ENCODE assay signal across 8 cellular contexts in genomic region chr12:49061157-49061650, GRCh38. TPM values are rescaled to one million over a fixed set of nuclear protein-coding genes. Genes with fewer than 3 reads are reported as not detected.
DNase-seq lines count a peak whose midpoint lies in the region; ATAC-seq and TF ChIP-seq lines count a peak whose summit lies in the region.

No MANE protein-coding gene starts in this region.

- peak overlapping the region; percentile 92 to 99 (median 95) for H3K4me3 Mint-ChIP-seq in CD8-positive, alpha-beta memory T cell
- peak overlapping the region; percentile 92 to 93 for H3K4me3 Mint-ChIP-seq in effector memory CD8-positive, alpha-beta T cell
- peak overlapping the region; percentile 96 for H3K4me3 Mint-ChIP-seq in neural progenitor cell

- CTCF ChIA-PET in CD8-positive, alpha-beta memory T cell (lab: Charles Lee) = interaction anchor here (0.8 to 7.7 kb wide), 3 partner anchors 8 to 27 kb away, joined by 3 to 111 read pairs (median 8); partner anchors contain the start of gene RHEBL1

- no peaks in the 10 kb centered on the region for H3K9me2 ChIP-seq in Loucy (replicated peaks; ENCODE audit: low read depth, low read length)

- no peaks in the 10 kb centered on the region for H3K27me3 ChIP-seq in CD8-positive, alpha-beta memory T cell (ENCODE audit: insufficient read depth, low read length, poor library complexity, severe bottlenecking)
- H3K27me3 ChIP-seq in Loucy (ENCODE audit: insufficient read depth, low read length, poor library complexity, severe bottlenecking) = peaks cover 12% of the 10 kb centered on the region
- H3K27me3 ChIP-seq in neural progenitor cell = no peaks in the 10 kb centered on the region

- H3K9me3 Mint-ChIP-seq in CD8-positive, alpha-beta memory T cell = no peaks in the 10 kb centered on the region
- H3K9me3 Mint-ChIP-seq in effector memory CD8-positive, alpha-beta T cell = no peaks in the 10 kb centered on the region
- H3K9me3 Mint-ChIP-seq in neural progenitor cell = no peaks in the 10 kb centered on the region

- H3K4me1 Mint-ChIP-seq in CD8-positive, alpha-beta memory T cell = peaks cover 38 to 51% (median 46%) of the 10 kb centered on the region in 3 donors
- H3K4me1 Mint-ChIP-seq in effector memory CD8-positive, alpha-beta T cell (ENCODE audit: low read depth in 2 of 2) = peaks cover 44 to 50% of the 10 kb centered on the region in 2 donors
- peaks cover 38% of the 10 kb centered on the region for H3K4me1 Mint-ChIP-seq in neural progenitor cell

- peaks cover 0 to 5% of the 10 kb centered on the region in 2 donors for H3K27me3 Mint-ChIP-seq in CD8-positive, alpha-beta memory T cell
- H3K27me3 Mint-ChIP-seq in effector memory CD8-positive, alpha-beta T cell = no peaks in the 10 kb centered on the region
- H3K27me3 Mint-ChIP-seq in neural progenitor cell (ENCODE audit: insufficient read depth, low read depth) = peaks cover 5% of the 10 kb centered on the region

- H3K36me3 Mint-ChIP-seq in CD8-positive, alpha-beta memory T cell = peaks cover 0 to 17% (median 0%) of the 10 kb centered on the region in 3 donors
- peaks cover 29% of the 10 kb centered on the region for H3K36me3 Mint-ChIP-seq in effector memory CD8-positive, alpha-beta T cell (ENCODE audit: insufficient read depth)
- peaks cover 6% of the 10 kb centered on the region for H3K36me3 Mint-ChIP-seq in neural progenitor cell

- TF ChIP-seq CTCF in Loucy (conservative IDR thresholded peaks at IDR 0.05; ENCODE audit: low read length) = no peak
- no peak for TF ChIP-seq CTCF in neural progenitor cell (IDR thresholded peaks at IDR 0.05)

- H3K27ac ChIP-seq in CD8-positive, alpha-beta memory T cell (ENCODE audit: low read depth, low read length) = peak overlapping the region; percentile 90
- peak overlapping the region; percentile 42 for H3K27ac ChIP-seq in neural progenitor cell

- POLR2A ChIA-PET in CD8-positive, alpha-beta memory T cell (lab: Charles Lee) = interaction anchor here (1.0 to 1.5 kb wide), 2 partner anchors 9 to 174 kb away, joined by 4 to 7 read pairs; partner anchors contain the start of gene RHEBL1

- no peak for DNase-seq in CD8-positive, alpha-beta memory T cell
- no peak for DNase-seq in effector memory CD8-positive, alpha-beta T cell
- DNase-seq in neural progenitor cell (ENCODE audit: low spot score) (peak; percentile 31), DMS53 (lab: John Stamatoyannopoulos, UW) (no peak), H4 (ENCODE audit: low spot score) (no peak), SW 1271 (lab: John Stamatoyannopoulos, UW) (no peak)

- H3K36me3 ChIP-seq in CD8-positive, alpha-beta memory T cell (ENCODE audit: insufficient read depth, low read length) = no peaks in the 10 kb centered on the region
- H3K36me3 ChIP-seq in Loucy (ENCODE audit: insufficient read depth, low read length) (no peaks in the 10 kb centered on the region; the same call in 1 of the 2 replicates), neural progenitor cell (no peaks in the 10 kb centered on the region)

- peaks cover 42% of the 10 kb centered on the region for H3K4me1 ChIP-seq in CD8-positive, alpha-beta memory T cell (ENCODE audit: insufficient read depth, low read length)
- H3K4me1 ChIP-seq in Loucy (ENCODE audit: insufficient read depth, low read length, poor library complexity, severe bottlenecking) (peaks cover 16% of the 10 kb centered on the region), neural progenitor cell (peaks cover 28% of the 10 kb centered on the region)

- H3K27ac Mint-ChIP-seq in CD8-positive, alpha-beta memory T cell = peak overlapping the region; percentile 68 to 100 (median 97)
- peak overlapping the region; percentile 97 to 98 for H3K27ac Mint-ChIP-seq in effector memory CD8-positive, alpha-beta T cell
- peak overlapping the region; percentile 99 for H3K27ac Mint-ChIP-seq in neural progenitor cell

- H3K9ac ChIP-seq in Loucy (ENCODE audit: low read depth, low read length, poor library complexity, severe bottlenecking) = peak overlapping the region; percentile 94
- H3K9ac ChIP-seq in neural progenitor cell = no peak overlapping the region

- H3K79me2 ChIP-seq in Loucy (ENCODE audit: insufficient read depth, low read length) = peaks cover 53% of the 10 kb centered on the region
- H3K79me2 ChIP-seq in neural progenitor cell (ENCODE audit: low read depth) = peaks cover 44% of the 10 kb centered on the region

- peak overlapping the region; percentile 83 for H3K4me3 ChIP-seq in CD8-positive, alpha-beta memory T cell (ENCODE audit: low read length)
- H3K4me3 ChIP-seq in Loucy (ENCODE audit: low read length, poor library complexity, severe bottlenecking) = peak overlapping the region; percentile 86
- peak overlapping the region; percentile 95 for H3K4me3 ChIP-seq in neural progenitor cell

- peaks cover 39% of the 10 kb centered on the region for H4K20me1 ChIP-seq in Loucy (ENCODE audit: insufficient read depth, low read length, poor library complexity, severe bottlenecking)
- peaks cover 36% of the 10 kb centered on the region for H4K20me1 ChIP-seq in neural progenitor cell (ENCODE audit: low read depth)

- peak overlapping the region; percentile 99 for H3K4me2 ChIP-seq in Loucy (ENCODE audit: low read depth, low read length, poor library complexity, severe bottlenecking)
- H3K4me2 ChIP-seq in neural progenitor cell = peak overlapping the region; percentile 94

- H2AFZ ChIP-seq in Loucy (ENCODE audit: low read length) (peak overlapping the region; percentile 93), neural progenitor cell (replicated peaks) (peak overlapping the region; percentile 94)

- H3F3A ChIP-seq in Loucy (ENCODE audit: low read depth) (no peaks in the 10 kb centered on the region), neural progenitor cell (ENCODE audit: low read depth) (peaks cover 5% of the 10 kb centered on the region)

- H3K9me3 ChIP-seq in CD8-positive, alpha-beta memory T cell (ENCODE audit: low read length) = no peaks in the 10 kb centered on the region
- H3K9me3 ChIP-seq in Loucy (ENCODE audit: insufficient read depth, low read depth, low read length) (no peaks in the 10 kb centered on the region), neural progenitor cell (ENCODE audit: low read depth) (no peaks in the 10 kb centered on the region)

- ATAC-seq in effector memory CD8-positive, alpha-beta T cell (replicated peaks) = no peak
- no peak for ATAC-seq in HG03045 (IDR thresholded peaks at IDR 0.05; ENCODE audit: unreplicated experiment)

RNA-seq across cellular contexts. Expression of gene KMT2D, which starts 0.6 kb away (rescaled TPM):
- total RNA-seq in CD8-positive, alpha-beta memory T cell = 10 to 100 TPM; 79.4 to 79.7 TPM
- polyA plus RNA-seq in CD8-positive, alpha-beta memory T cell = 22.8 TPM
- total RNA-seq in neural progenitor cell (ENCODE audit: low replicate concordance) = 19.0 and 31.3 TPM in 2 replicates
- total RNA-seq in H4 (2014; rRNA removed; shearing (Covaris generic)) = 6.9 and 9.4 TPM in 2 replicates

RNA-seq across cellular contexts. Expression of gene RHEBL1, which starts 8.6 kb away (rescaled TPM):
- total RNA-seq in CD8-positive, alpha-beta memory T cell = 10 to 100 TPM; 10.1 to 10.2 TPM
- 8.0 TPM for polyA plus RNA-seq in CD8-positive, alpha-beta memory T cell
- 5.3 and 6.0 TPM in 2 replicates for total RNA-seq in neural progenitor cell (ENCODE audit: low replicate concordance)
- 0.99 and 2.4 TPM in 2 replicates for total RNA-seq in H4 (2014; rRNA removed; shearing (Covaris generic))

RNA-seq across cellular contexts. Expression of gene DHH, which starts 33.4 kb away (rescaled TPM):
- total RNA-seq in CD8-positive, alpha-beta memory T cell = under 1 TPM in 1 of 2 experiments, not detected in 1; 0.04 TPM
- not detected for polyA plus RNA-seq in CD8-positive, alpha-beta memory T cell
- 0.03 TPM in 1 of 2 replicates, not detected in the other for total RNA-seq in neural progenitor cell (ENCODE audit: low replicate concordance)
- total RNA-seq in H4 (2014; rRNA removed; shearing (Covaris generic)) = 0.02 TPM in 1 of 2 replicates, not detected in the other

RNA-seq across cellular contexts. Expression of gene PRKAG1, which starts 42.6 kb away (rescaled TPM):
- total RNA-seq in CD8-positive, alpha-beta memory T cell = 10 to 100 TPM; 73.3 to 78.3 TPM
- polyA plus RNA-seq in CD8-positive, alpha-beta memory T cell = 45.9 TPM
- total RNA-seq in neural progenitor cell (ENCODE audit: low replicate concordance) = 32.4 and 41.8 TPM in 2 replicates
- total RNA-seq in H4 (2014; rRNA removed; shearing (Covaris generic)) = 94.4 and 105 TPM in 2 replicates

RNA-seq across cellular contexts. Expression of gene LMBR1L, which starts 49.4 kb away (rescaled TPM):
- 10 to 100 TPM; 47.2 to 48.7 TPM for total RNA-seq in CD8-positive, alpha-beta memory T cell
- 37.6 TPM for polyA plus RNA-seq in CD8-positive, alpha-beta memory T cell
- 32.7 and 69.5 TPM in 2 replicates for total RNA-seq in neural progenitor cell (ENCODE audit: low replicate concordance)
- 10.6 and 27.3 TPM in 2 replicates for total RNA-seq in H4 (2014; rRNA removed; shearing (Covaris generic))
